17 cellular contexts compared by ENCODE assay signal in the genomic region with DNA sequence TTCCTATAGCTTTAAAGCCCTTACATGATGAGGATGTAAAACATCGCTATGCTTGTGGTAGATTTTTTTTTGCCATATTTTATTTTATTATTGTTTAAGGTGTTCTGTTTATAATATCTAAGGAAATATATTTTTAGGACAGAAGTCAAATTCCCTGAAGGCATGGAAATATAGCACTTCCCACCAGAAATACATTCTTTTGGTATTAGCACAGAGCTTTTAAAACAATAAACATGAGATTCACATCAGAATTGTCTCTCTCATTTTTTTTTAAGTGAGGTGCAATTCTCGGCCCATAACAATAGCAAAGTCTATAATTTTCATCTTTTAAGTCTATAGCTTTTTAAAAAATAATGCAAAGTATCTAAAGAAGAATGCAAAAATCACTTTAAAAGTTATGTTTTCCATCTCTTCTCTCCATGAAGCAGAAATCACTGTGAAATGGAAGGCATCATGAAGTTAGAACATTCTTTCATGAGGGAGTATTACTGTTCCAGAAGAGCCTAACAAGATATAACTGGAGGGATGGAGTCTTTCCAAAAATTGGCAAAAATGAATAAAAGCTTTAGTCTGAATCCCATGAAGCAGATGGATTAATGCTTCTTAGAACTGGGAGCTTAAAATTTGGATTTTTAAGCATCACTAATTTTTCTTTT.
"Had no signal": no experiment of that assay in that cellular context is flagged by ENCODE, and none has a peak within 500 bp of the region (broad histone marks: within the 10 kb centered on the region; RNA-seq: fewer than 3 reads in every experiment).

No MANE protein-coding gene starts in this region.

- H3K27me3 ChIP-seq: dorsolateral prefrontal cortex, gastrocnemius medialis, left lung, right atrium auricular region had no signal

- H3K27me3 Mint-ChIP-seq: activated naive CD4-positive, alpha-beta T cell treated with anti-CD3 and anti-CD28 coated beads, Interleukin-2, amount 50 U/mL, for 24 hours had no signal

- H3K27ac ChIP-seq: dorsolateral prefrontal cortex, epithelial cell of prostate, gastrocnemius medialis, left lung, right atrium auricular region, WERI-Rb-1 had no signal

- H3K27ac Mint-ChIP-seq: activated T-cell treated with anti-CD3 and anti-CD28 coated beads, Interleukin-2, amount 50 U/mL, for 72 hours; nephron progenitor cell; progenitor cell of endocrine pancreas had no signal

- H3K4me2 ChIP-seq: smooth muscle cell had no signal

- H3K9me3 ChIP-seq: gastrocnemius medialis, left lung, right atrium auricular region had no signal

- ATAC-seq: activated T-cell treated with anti-CD3 and anti-CD28 coated beads, Interleukin-2, amount 50 U/mL, for 72 hours; gastrocnemius medialis had no signal

- H3K9me3 Mint-ChIP-seq: activated naive CD4-positive, alpha-beta T cell treated with anti-CD3 and anti-CD28 coated beads, Interleukin-2, amount 50 U/mL, for 24 hours; activated T-cell treated with anti-CD3 and anti-CD28 coated beads, Interleukin-2, amount 50 U/mL, for 72 hours; nephron progenitor cell had no signal

- H3K4me1 ChIP-seq: gastrocnemius medialis, right atrium auricular region had no signal

- H3K4me3 Mint-ChIP-seq: activated naive CD4-positive, alpha-beta T cell treated with anti-CD3 and anti-CD28 coated beads, Interleukin-2, amount 50 U/mL, for 24 hours; activated T-cell treated with anti-CD3 and anti-CD28 coated beads, Interleukin-2, amount 50 U/mL, for 72 hours; nephron progenitor cell had no signal

- DNase-seq: activated CD4-positive, alpha-beta T cell treated with anti-CD3 and anti-CD28 coated beads for 1 hour; activated CD4-positive, alpha-beta T cell treated with anti-CD3 and anti-CD28 coated beads, Interleukin-2, amount 50 U/mL, for 4 hours; activated gamma-delta T cell; activated T-cell treated with anti-CD3 and anti-CD28 coated beads, Interleukin-2, amount 50 U/mL, for 72 hours; dorsolateral prefrontal cortex; gastrocnemius medialis; head of caudate nucleus; left lung; nephron progenitor cell; nucleus accumbens; stimulated activated naive CD4-positive, alpha-beta T cell had no signal

- H3K4me3 ChIP-seq: dorsolateral prefrontal cortex, gastrocnemius medialis, left lung, right atrium auricular region, smooth muscle cell had no signal

- H3K36me3 ChIP-seq: gastrocnemius medialis, left lung, right atrium auricular region, WERI-Rb-1 had no signal
